Comparison of ENCODE assay signal across 2 cellular contexts in the genomic region with DNA sequence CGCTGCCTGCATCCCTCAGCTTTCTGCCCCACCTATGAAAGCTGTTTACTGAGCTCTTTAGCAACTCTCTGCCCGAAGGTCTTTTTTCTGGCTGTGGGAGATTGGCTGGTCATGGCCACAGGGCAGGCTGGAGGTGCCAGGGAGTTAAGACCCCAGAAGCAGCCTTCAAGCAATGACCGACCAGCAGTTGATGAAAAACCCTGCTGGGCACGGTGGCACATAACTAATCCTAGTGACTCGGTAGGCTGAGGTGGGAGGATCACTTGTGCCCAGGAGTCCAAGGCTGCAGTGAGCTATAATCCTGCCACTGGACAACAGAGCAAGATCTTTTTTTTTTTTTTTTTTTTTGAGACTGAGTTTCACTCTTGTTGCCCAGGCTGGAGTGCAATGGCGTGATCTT.
A peak's percentile ranks its signal among the peaks of the same experiment; 100 is the strongest.
TF ChIP-seq lines count a peak whose summit lies in the region.

No MANE protein-coding gene starts in this region.

TF ChIP-seq in HepG2, 621 proteins besides CTCF, POLR2A, EP300 and RAD21:
- no peak for TF ChIP-seq ZNF180 (CRISPR knock-in tag; IDR thresholded peaks at IDR 0.05; ENCODE audit: borderline replicate concordance, low read depth)
- peak; percentile 27; the same call in 1 of the 2 replicates for TF ChIP-seq ZNF121 (CRISPR knock-in tag; IDR thresholded peaks at IDR 0.05)

TF ChIP-seq in H1, 55 proteins besides CTCF, POLR2A, EP300 and RAD21:
- TF ChIP-seq CBX8 (IDR thresholded peaks at IDR 0.05; ENCODE audit: borderline replicate concordance, low read depth, low read length): no peak
- no peak for TF ChIP-seq TAF1 (IDR thresholded peaks at IDR 0.05; ENCODE audit: low read depth, low read length)
- no peak for TF ChIP-seq TEAD4 (IDR thresholded peaks at IDR 0.05; ENCODE audit: low read depth, low read length)
- TF ChIP-seq, protein P1, sequence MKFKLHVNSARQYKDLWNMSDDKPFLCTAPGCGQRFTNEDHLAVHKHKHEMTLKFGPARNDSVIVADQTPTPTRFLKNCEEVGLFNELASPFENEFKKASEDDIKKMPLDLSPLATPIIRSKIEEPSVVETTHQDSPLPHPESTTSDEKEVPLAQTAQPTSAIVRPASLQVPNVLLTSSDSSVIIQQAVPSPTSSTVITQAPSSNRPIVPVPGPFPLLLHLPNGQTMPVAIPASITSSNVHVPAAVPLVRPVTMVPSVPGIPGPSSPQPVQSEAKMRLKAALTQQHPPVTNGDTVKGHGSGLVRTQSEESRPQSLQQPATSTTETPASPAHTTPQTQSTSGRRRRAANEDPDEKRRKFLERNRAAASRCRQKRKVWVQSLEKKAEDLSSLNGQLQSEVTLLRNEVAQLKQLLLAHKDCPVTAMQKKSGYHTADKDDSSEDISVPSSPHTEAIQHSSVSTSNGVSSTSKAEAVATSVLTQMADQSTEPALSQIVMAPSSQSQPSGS (IDR thresholded peaks at IDR 0.05; ENCODE audit: low read length): no peak
- no peak for TF ChIP-seq PHF8 (conservative IDR thresholded peaks at IDR 0.05; ENCODE audit: low read depth, low read length)
- TF ChIP-seq GABPA (IDR thresholded peaks at IDR 0.05; ENCODE audit: borderline replicate concordance, insufficient read depth, low read length): no peak
- TF ChIP-seq, protein P2, sequence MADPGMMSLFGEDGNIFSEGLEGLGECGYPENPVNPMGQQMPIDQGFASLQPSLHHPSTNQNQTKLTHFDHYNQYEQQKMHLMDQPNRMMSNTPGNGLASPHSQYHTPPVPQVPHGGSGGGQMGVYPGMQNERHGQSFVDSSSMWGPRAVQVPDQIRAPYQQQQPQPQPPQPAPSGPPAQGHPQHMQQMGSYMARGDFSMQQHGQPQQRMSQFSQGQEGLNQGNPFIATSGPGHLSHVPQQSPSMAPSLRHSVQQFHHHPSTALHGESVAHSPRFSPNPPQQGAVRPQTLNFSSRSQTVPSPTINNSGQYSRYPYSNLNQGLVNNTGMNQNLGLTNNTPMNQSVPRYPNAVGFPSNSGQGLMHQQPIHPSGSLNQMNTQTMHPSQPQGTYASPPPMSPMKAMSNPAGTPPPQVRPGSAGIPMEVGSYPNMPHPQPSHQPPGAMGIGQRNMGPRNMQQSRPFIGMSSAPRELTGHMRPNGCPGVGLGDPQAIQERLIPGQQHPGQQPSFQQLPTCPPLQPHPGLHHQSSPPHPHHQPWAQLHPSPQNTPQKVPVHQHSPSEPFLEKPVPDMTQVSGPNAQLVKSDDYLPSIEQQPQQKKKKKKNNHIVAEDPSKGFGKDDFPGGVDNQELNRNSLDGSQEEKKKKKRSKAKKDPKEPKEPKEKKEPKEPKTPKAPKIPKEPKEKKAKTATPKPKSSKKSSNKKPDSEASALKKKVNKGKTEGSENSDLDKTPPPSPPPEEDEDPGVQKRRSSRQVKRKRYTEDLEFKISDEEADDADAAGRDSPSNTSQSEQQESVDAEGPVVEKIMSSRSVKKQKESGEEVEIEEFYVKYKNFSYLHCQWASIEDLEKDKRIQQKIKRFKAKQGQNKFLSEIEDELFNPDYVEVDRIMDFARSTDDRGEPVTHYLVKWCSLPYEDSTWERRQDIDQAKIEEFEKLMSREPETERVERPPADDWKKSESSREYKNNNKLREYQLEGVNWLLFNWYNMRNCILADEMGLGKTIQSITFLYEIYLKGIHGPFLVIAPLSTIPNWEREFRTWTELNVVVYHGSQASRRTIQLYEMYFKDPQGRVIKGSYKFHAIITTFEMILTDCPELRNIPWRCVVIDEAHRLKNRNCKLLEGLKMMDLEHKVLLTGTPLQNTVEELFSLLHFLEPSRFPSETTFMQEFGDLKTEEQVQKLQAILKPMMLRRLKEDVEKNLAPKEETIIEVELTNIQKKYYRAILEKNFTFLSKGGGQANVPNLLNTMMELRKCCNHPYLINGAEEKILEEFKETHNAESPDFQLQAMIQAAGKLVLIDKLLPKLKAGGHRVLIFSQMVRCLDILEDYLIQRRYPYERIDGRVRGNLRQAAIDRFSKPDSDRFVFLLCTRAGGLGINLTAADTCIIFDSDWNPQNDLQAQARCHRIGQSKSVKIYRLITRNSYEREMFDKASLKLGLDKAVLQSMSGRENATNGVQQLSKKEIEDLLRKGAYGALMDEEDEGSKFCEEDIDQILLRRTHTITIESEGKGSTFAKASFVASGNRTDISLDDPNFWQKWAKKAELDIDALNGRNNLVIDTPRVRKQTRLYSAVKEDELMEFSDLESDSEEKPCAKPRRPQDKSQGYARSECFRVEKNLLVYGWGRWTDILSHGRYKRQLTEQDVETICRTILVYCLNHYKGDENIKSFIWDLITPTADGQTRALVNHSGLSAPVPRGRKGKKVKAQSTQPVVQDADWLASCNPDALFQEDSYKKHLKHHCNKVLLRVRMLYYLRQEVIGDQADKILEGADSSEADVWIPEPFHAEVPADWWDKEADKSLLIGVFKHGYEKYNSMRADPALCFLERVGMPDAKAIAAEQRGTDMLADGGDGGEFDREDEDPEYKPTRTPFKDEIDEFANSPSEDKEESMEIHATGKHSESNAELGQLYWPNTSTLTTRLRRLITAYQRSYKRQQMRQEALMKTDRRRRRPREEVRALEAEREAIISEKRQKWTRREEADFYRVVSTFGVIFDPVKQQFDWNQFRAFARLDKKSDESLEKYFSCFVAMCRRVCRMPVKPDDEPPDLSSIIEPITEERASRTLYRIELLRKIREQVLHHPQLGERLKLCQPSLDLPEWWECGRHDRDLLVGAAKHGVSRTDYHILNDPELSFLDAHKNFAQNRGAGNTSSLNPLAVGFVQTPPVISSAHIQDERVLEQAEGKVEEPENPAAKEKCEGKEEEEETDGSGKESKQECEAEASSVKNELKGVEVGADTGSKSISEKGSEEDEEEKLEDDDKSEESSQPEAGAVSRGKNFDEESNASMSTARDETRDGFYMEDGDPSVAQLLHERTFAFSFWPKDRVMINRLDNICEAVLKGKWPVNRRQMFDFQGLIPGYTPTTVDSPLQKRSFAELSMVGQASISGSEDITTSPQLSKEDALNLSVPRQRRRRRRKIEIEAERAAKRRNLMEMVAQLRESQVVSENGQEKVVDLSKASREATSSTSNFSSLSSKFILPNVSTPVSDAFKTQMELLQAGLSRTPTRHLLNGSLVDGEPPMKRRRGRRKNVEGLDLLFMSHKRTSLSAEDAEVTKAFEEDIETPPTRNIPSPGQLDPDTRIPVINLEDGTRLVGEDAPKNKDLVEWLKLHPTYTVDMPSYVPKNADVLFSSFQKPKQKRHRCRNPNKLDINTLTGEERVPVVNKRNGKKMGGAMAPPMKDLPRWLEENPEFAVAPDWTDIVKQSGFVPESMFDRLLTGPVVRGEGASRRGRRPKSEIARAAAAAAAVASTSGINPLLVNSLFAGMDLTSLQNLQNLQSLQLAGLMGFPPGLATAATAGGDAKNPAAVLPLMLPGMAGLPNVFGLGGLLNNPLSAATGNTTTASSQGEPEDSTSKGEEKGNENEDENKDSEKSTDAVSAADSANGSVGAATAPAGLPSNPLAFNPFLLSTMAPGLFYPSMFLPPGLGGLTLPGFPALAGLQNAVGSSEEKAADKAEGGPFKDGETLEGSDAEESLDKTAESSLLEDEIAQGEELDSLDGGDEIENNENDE (IDR thresholded peaks at IDR 0.05; ENCODE audit: insufficient replicate concordance, low read length): no peak
- no peak for TF ChIP-seq YY1 (IDR thresholded peaks at IDR 0.05; ENCODE audit: low read depth, low read length)
- TF ChIP-seq RBBP5 (IDR thresholded peaks at IDR 0.05; ENCODE audit: borderline replicate concordance, low read depth, low read length): no peak
- TF ChIP-seq JUN (IDR thresholded peaks at IDR 0.05; ENCODE audit: low read depth, low read length): no peak
TF ChIP-seq in H1: peak in this region for 0.
